In the genomic region with DNA sequence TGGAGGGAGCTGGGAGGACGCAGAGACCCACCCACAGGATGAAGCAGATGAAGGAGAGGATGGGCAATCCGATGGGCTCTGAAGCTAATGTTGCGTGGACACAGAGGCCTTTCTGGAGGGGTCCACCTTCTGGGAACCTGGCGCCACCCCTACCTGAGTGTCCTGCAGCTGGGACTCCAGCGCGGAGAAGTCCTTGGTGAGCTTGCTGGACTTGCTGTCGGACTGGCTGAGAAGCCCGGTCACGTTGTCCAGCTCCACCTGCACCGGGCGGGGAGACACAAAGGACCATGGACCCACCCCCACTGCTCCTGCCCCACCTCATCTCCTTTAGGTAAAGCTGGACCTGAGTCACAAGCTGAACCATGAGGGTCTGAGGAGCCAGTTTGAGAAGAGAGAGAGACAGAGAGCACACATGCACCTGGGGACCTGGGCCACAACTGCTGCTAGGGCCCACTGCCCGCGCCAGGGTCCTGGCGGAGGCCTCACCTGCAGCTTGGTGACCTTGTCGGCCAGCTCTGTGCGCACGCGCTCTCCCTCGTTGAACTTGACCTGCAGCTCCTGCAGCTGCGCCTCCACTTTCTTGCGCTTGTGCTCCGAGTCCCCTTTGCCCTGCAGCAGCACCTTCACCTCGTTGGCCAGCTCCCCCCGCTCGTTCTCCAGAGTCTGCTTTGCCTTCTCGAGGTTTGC, we compare ENCODE assay signal across 18 cellular contexts. TPM values are rescaled to one million over a fixed set of nuclear protein-coding genes. Genes with fewer than 3 reads are reported as not detected.
DNase-seq lines count a peak whose midpoint lies in the region; ATAC-seq, FAIRE-seq and TF ChIP-seq lines count a peak whose summit lies in the region.
"Had no signal": no experiment of that assay in that cellular context is flagged by ENCODE, and none has a peak within 500 bp of the region (broad histone marks: within the 10 kb centered on the region; RNA-seq: fewer than 3 reads in every experiment).

No MANE protein-coding gene starts in this region.

- no peaks in the 10 kb centered on the region for H3K27me3 Mint-ChIP-seq in MCF 10A (ENCODE audit: insufficient read depth, unreplicated experiment)
- H3K27me3 Mint-ChIP-seq: activated T-helper 17 cell treated with anti-CD3 and anti-CD28 coated beads, Interleukin-2, amount 50 U/mL, for 72 hours had no signal

- CTCF ChIA-PET in MCF 10A (lab: Yijun Ruan, JAX): interaction anchor here (1.2 to 11.4 kb wide), 5 partner anchors 8 to 217 kb away, joined by 3 to 180 read pairs (median 4); partner anchors contain the start of gene APOL2
- CTCF ChIA-PET in PC-9 (lab: Charles Lee): no interaction called here

- H3K27me3 ChIP-seq in breast epithelium (no peaks in the 10 kb centered on the region), PC-9 (ENCODE audit: insufficient read depth, low read depth) (no peaks in the 10 kb centered on the region), upper lobe of right lung (no peaks in the 10 kb centered on the region)
- H3K27me3 ChIP-seq: adrenal gland, neutrophil, testis had no signal

- H3K36me3 ChIP-seq in breast epithelium (peaks cover 41% of the 10 kb centered on the region), PC-9 (ENCODE audit: low read depth) (peaks cover 77% of the 10 kb centered on the region), kidney (ENCODE audit: control insufficient read depth in 1 of 2, insufficient read depth in 2 of 2, low read length in 2 of 2) (peaks cover 77 to 81% of the 10 kb centered on the region in 2 donors), upper lobe of right lung (peaks cover 86% of the 10 kb centered on the region)

- H3K4me1 Mint-ChIP-seq in MCF 10A (ENCODE audit: insufficient read depth, unreplicated experiment): no peaks in the 10 kb centered on the region

- no peak overlapping the region for H3K4me3 Mint-ChIP-seq in MCF 10A (ENCODE audit: unreplicated experiment)
- H3K4me3 Mint-ChIP-seq: activated T-helper 17 cell treated with anti-CD3 and anti-CD28 coated beads, Interleukin-2, amount 50 U/mL, for 72 hours had no signal

- no peaks in the 10 kb centered on the region for H3K9me3 Mint-ChIP-seq in MCF 10A (ENCODE audit: unreplicated experiment)
- H3K9me3 Mint-ChIP-seq: activated T-helper 17 cell treated with anti-CD3 and anti-CD28 coated beads, Interleukin-2, amount 50 U/mL, for 72 hours had no signal

- H3K9me2 ChIP-seq in PC-9 (ENCODE audit: insufficient read depth): no peaks in the 10 kb centered on the region

- peaks cover 60% of the 10 kb centered on the region for H4K20me1 ChIP-seq in PC-9 (ENCODE audit: insufficient read depth)

- H3K79me2 ChIP-seq in PC-9 (ENCODE audit: low read depth): peaks cover 17% of the 10 kb centered on the region; the same call in 1 of the 2 replicates

- no peak overlapping the region for H3K27ac Mint-ChIP-seq in MCF 10A (ENCODE audit: low read depth, unreplicated experiment)

- no peak overlapping the region for H3K9ac ChIP-seq in kidney (ENCODE audit: low read length in 2 of 2)
- H3K9ac ChIP-seq: KMS-11 had no signal

- no peak overlapping the region for H3K4me3 ChIP-seq in breast epithelium
- no peak overlapping the region for H3K4me3 ChIP-seq in PC-9
- H3K4me3 ChIP-seq in kidney (ENCODE audit: low read length in 2 of 2): no peak overlapping the region
- H3K4me3 ChIP-seq in upper lobe of right lung: no peak overlapping the region
- H3K4me3 ChIP-seq: adrenal gland, testis had no signal

- H3K9me3 ChIP-seq in breast epithelium: no peaks in the 10 kb centered on the region
- H3K9me3 ChIP-seq in PC-9 (ENCODE audit: insufficient read depth, low read depth): no peaks in the 10 kb centered on the region
- H3K9me3 ChIP-seq in kidney (ENCODE audit: control insufficient read depth in 1 of 2, low read length in 2 of 2): no peaks in the 10 kb centered on the region
- H3K9me3 ChIP-seq in upper lobe of right lung: no peaks in the 10 kb centered on the region
- H3K9me3 ChIP-seq: adrenal gland, testis had no signal

- FAIRE-seq in kidney (lab: Jason Lieb, UNC): no peak

- ATAC-seq in upper lobe of right lung: no peak
- ATAC-seq in GM18519 (IDR thresholded peaks at IDR 0.05; ENCODE audit: low FRiP score, unreplicated experiment): no peak
- ATAC-seq: activated T-helper 17 cell treated with anti-CD3 and anti-CD28 coated beads, Interleukin-2, amount 50 U/mL, for 72 hours; esophagus mucosa had no signal

- TF ChIP-seq CTCF in MCF 10A (IDR thresholded peaks at IDR 0.05; ENCODE audit: unreplicated experiment): no peak
- TF ChIP-seq CTCF in breast epithelium (IDR thresholded peaks at IDR 0.05): no peak
- TF ChIP-seq CTCF in PC-9 (conservative IDR thresholded peaks at IDR 0.05): no peak
- no peak for TF ChIP-seq CTCF in kidney (IDR thresholded peaks at IDR 0.05; ENCODE audit: borderline replicate concordance, extremely low read depth, insufficient read depth)
- TF ChIP-seq CTCF in upper lobe of right lung (IDR thresholded peaks at IDR 0.05): no peak

- intact Hi-C loops in MCF 10A (cut with micrococcal nuclease): no loop called here
- intact Hi-C loops in breast epithelium (cut with DNase I; ENCODE audit: low total_unique reads): no loop called here
- intact Hi-C loops in PC-9 (cut with micrococcal nuclease; ENCODE audit: unreplicated experiment): no loop called here
- intact Hi-C loops in kidney (cut with DNase I): no loop called here
- intact Hi-C loops in upper lobe of right lung (cut with DNase I): no loop called here

- no peaks in the 10 kb centered on the region for H3K4me1 ChIP-seq in breast epithelium
- no peaks in the 10 kb centered on the region for H3K4me1 ChIP-seq in PC-9 (replicated peaks; ENCODE audit: insufficient read depth)
- H3K4me1 ChIP-seq in kidney (ENCODE audit: control insufficient read depth in 1 of 2, insufficient read depth in 1 of 2, low read depth in 1 of 2, low read length in 2 of 2): no peaks in the 10 kb centered on the region
- H3K4me1 ChIP-seq in upper lobe of right lung: peaks cover 11% of the 10 kb centered on the region
- H3K4me1 ChIP-seq: adrenal gland, testis had no signal

- H3K36me3 Mint-ChIP-seq in MCF 10A (ENCODE audit: insufficient read depth, unreplicated experiment): peaks cover 90% of the 10 kb centered on the region

- H3K27ac ChIP-seq in breast epithelium: no peak overlapping the region
- H3K27ac ChIP-seq in PC-9: no peak overlapping the region
- no peak overlapping the region for H3K27ac ChIP-seq in kidney (ENCODE audit: low read depth in 2 of 2, low read length in 2 of 2)
- no peak overlapping the region for H3K27ac ChIP-seq in upper lobe of right lung
- H3K27ac ChIP-seq: adrenal gland, KMS-11, neutrophil, testis had no signal

- TSS peak; percentile 73 for BruUV-seq in MCF 10A (replicated peaks; lab: Mats Ljungman, UMichigan)
- TSS peak; percentile 59 for BruUV-seq in PC-9 (replicated peaks; lab: Mats Ljungman, UMichigan)

- no peak overlapping the region for H3K4me2 ChIP-seq in PC-9
- H3K4me2 ChIP-seq: KMS-11 had no signal

- no peak for DNase-seq in MCF 10A (ENCODE audit: unreplicated experiment)
- no peak for DNase-seq in breast epithelium (ENCODE audit: low spot score in 2 of 2)
- no peak for DNase-seq in PC-9
- peak; percentile 76 for DNase-seq in kidney
- peak; percentile 51 for DNase-seq in upper lobe of right lung
- DNase-seq in HPDE6-E6E7 (ENCODE audit: extremely low spot score): no peak
- DNase-seq: activated CD4-positive, alpha-beta T cell treated with anti-CD3 and anti-CD28 coated beads, Interleukin-2, amount 50 U/mL, for 48 hours; central memory CD4-positive, alpha-beta T cell; COR-L47; effector CD4-positive, alpha-beta T cell; NCI-H2029; testis had no signal

- POLR2A ChIA-PET in MCF 10A (lab: Yijun Ruan, JAX) (interaction anchor here (0.6 to 1.1 kb wide), 3 partner anchors 9 to 1268 kb away, joined by 3 to 5 read pairs (median 4); no protein-coding TSS in a partner anchor), PC-9 (lab: Charles Lee; ENCODE audit: unreplicated experiment) (no interaction called here)

- no peak overlapping the region for H2AFZ ChIP-seq in PC-9

- peaks cover 88% of the 10 kb centered on the region for H3F3A ChIP-seq in PC-9 (ENCODE audit: insufficient read depth, low read depth)

- TF ChIP-seq POLR2A in breast epithelium (IDR thresholded peaks at IDR 0.05): no peak

RNA-seq across cellular contexts. Expression of gene APOL1, which starts 40.8 kb away (rescaled TPM):
- 0.14 and 0.69 TPM in 2 replicates for total RNA-seq in MCF 10A (2022)
- total RNA-seq in breast epithelium: 10 to 100 TPM in 2 of 3 donors, 1 to 10 TPM in 1; 5.9 to 38.3 (median 22.2) TPM
- 27.0 and 33.0 TPM in 2 replicates for total RNA-seq in PC-9 (2021)
- total RNA-seq in kidney: 160 TPM
- polyA plus RNA-seq in kidney (ENCODE audit: insufficient read depth, low read depth, low replicate concordance): 51.8 TPM
- 92.8 TPM for total RNA-seq in upper lobe of right lung

RNA-seq across cellular contexts. Expression of gene APOL2, which starts 54.4 kb away (rescaled TPM):
- total RNA-seq in MCF 10A (2022): 16.0 and 38.7 TPM in 2 replicates
- total RNA-seq in breast epithelium: 100 to 1,000 TPM in 1 of 3 donors, 10 to 100 TPM in 2; 50.4 to 112 (median 73.8) TPM
- total RNA-seq in PC-9 (2021): 19.9 and 27.4 TPM in 2 replicates
- total RNA-seq in kidney: 48.8 TPM
- polyA plus RNA-seq in kidney (ENCODE audit: insufficient read depth, low read depth, low replicate concordance): 34.8 TPM
- total RNA-seq in upper lobe of right lung: 51.6 TPM

Comparison
In these comparisons a context has a peak if more than half of its experiments do, and no peak if none do; other contexts are left out.
1. DNase-seq: peak in kidney (single experiment) and upper lobe of right lung (single experiment); none in MCF 10A (single experiment), breast epithelium (0 of 2), PC-9 (0 of 2) and HPDE6-E6E7 (single experiment).